7 cellular contexts compared by ENCODE assay signal in genomic region chr17:44522883-44523671, GRCh38. TPM values are rescaled to one million over a fixed set of nuclear protein-coding genes. Genes with fewer than 3 reads are reported as not detected.
DNase-seq lines count a peak whose midpoint lies in the region; ATAC-seq, FAIRE-seq and TF ChIP-seq lines count a peak whose summit lies in the region.

No MANE protein-coding gene starts in this region.

- peaks cover 11% of the 10 kb centered on the region for H3K36me3 Mint-ChIP-seq in nephron progenitor cell (ENCODE audit: low read depth)

- peaks cover 32% of the 10 kb centered on the region for H3K9me3 Mint-ChIP-seq in nephron progenitor cell

- WGBS in aorta, 2 donors = 50 to 53% methylated on average over 14 of the region's 14 CpGs

- H3K4me3 Mint-ChIP-seq in nephron progenitor cell = no peak overlapping the region

- intact Hi-C loops in aorta (cut with DNase I) = loop anchor here in 1 of 2 donors (2.0 kb wide), 1 partner anchor 122 kb away; no protein-coding TSS in a partner anchor

- H3K4me1 Mint-ChIP-seq in nephron progenitor cell = peaks cover 4% of the 10 kb centered on the region

- TF ChIP-seq CTCF in nephron progenitor cell (IDR thresholded peaks at IDR 0.05) = peak; percentile 35

- ATAC-seq in aorta (ENCODE audit: low FRiP score) = peak; percentile 63
- ATAC-seq in GM18870 (IDR thresholded peaks at IDR 0.05; ENCODE audit: unreplicated experiment) = no peak

- H3K9me3 ChIP-seq in aorta (ENCODE audit: control insufficient read depth, low read length) = no peaks in the 10 kb centered on the region

- H3K4me1 ChIP-seq in aorta (ENCODE audit: control insufficient read depth in 1 of 2, insufficient read depth in 2 of 2, low read length in 2 of 2) = no peaks in the 10 kb centered on the region

- no peak overlapping the region for H3K27ac Mint-ChIP-seq in nephron progenitor cell

- no peak overlapping the region for H3K4me3 ChIP-seq in aorta (ENCODE audit: low read length in 2 of 2)

- H3K27ac ChIP-seq in aorta (ENCODE audit: low read depth in 1 of 2, low read length in 2 of 2) = no peak overlapping the region

- peak; percentile 68 for FAIRE-seq in GM12892 (lab: Jason Lieb, UNC)

- DNase-seq in GM12892 (ENCODE audit: insufficient read length) (peak; percentile 63), NCI-H2107 treated with DMSO at 0.1 percent for 48 hours (lab: John Stamatoyannopoulos, UW; ENCODE audit: unreplicated experiment) (peak; percentile 50), epidermal melanocyte (ENCODE audit: insufficient read length, low spot score) (peak; percentile 65), nephron progenitor cell (peak; percentile 47), aorta (peak; percentile 86 to 88)
- DNase-seq in activated CD4-positive, alpha-beta T cell treated with anti-CD3 and anti-CD28 coated beads, Interleukin-2, amount 50 U/mL, for 4 hours = peak; percentile 22 to 40

- H3K36me3 ChIP-seq in aorta (ENCODE audit: control insufficient read depth in 1 of 2, insufficient read depth in 2 of 2, low read length in 1 of 2) = no peaks in the 10 kb centered on the region

- H3K27me3 ChIP-seq in aorta (ENCODE audit: control insufficient read depth in 1 of 2, insufficient read depth in 2 of 2, low read length in 1 of 2) = no peaks in the 10 kb centered on the region

- TF ChIP-seq POLR2A in GM12892 (IDR thresholded peaks at IDR 0.05; ENCODE audit: low read depth, low read length) = no peak

- H3K27me3 Mint-ChIP-seq in nephron progenitor cell (ENCODE audit: low read depth, poor library complexity) = peaks cover 9% of the 10 kb centered on the region

RNA-seq across cellular contexts. Expression of gene GPATCH8, which starts 19.9 kb away (rescaled TPM):
- polyA plus RNA-seq in GM12892 (2012; ENCODE audit: missing spikeins) = 19.3 TPM
- 10 to 100 TPM; 42.7 to 56.5 TPM for total RNA-seq in aorta
- 10 to 100 TPM in 1 of 2 donors, 1 to 10 TPM in 1; 4.9 to 11.8 TPM for polyA plus RNA-seq in aorta

RNA-seq across cellular contexts. Expression of gene FZD2, which starts 34.2 kb away (rescaled TPM):
- polyA plus RNA-seq in GM12892 (2012; ENCODE audit: missing spikeins) = 0.19 TPM
- 10 to 100 TPM in 1 of 2 donors, 1 to 10 TPM in 1; 7.4 to 22.1 TPM for total RNA-seq in aorta
- 1 to 10 TPM; 3.9 to 9.8 TPM for polyA plus RNA-seq in aorta

Comparison
In these comparisons a context has a peak if more than half of its experiments do, and no peak if none do; other contexts are left out.
1. DNase-seq: peak in every context shown above with its lines; median percentile 87 in aorta; 65 in epidermal melanocyte; 63 in GM12892; 50 in NCI-H2107 treated with DMSO at 0.1 percent for 48 hours; 47 in nephron progenitor cell; 31 in activated CD4-positive, alpha-beta T cell treated with anti-CD3 and anti-CD28 coated beads, Interleukin-2, amount 50 U/mL, for 4 hours.